ENCODE assay signal across 12 cellular contexts in genomic region chr20:43953919-43954617, GRCh38. TPM values are rescaled to one million over a fixed set of nuclear protein-coding genes. Genes with fewer than 3 reads are reported as not detected.
DNase-seq lines count a peak whose midpoint lies in the region; ATAC-seq, FAIRE-seq and TF ChIP-seq lines count a peak whose summit lies in the region.
"Had no signal": no experiment of that assay in that cellular context is flagged by ENCODE, and none has a peak within 500 bp of the region (broad histone marks: within the 10 kb centered on the region; RNA-seq: fewer than 3 reads in every experiment).

No MANE protein-coding gene starts in this region.

- no peak for ATAC-seq in GM19324 (IDR thresholded peaks at IDR 0.05; ENCODE audit: low FRiP score, unreplicated experiment)
- ATAC-seq: left ventricle myocardium superior had no signal

- H3K36me3 ChIP-seq in BLaER1 = no peaks in the 10 kb centered on the region
- no peaks in the 10 kb centered on the region for H3K36me3 ChIP-seq in fibroblast of lung (ENCODE audit: control insufficient read depth, insufficient read depth, low read length)
- H3K36me3 ChIP-seq: neutrophil had no signal

- TF ChIP-seq CTCF in GM12873 (IDR thresholded peaks at IDR 0.05; ENCODE audit: insufficient read depth, low read depth, low read length, missing control alignments) (peak; percentile 31), fibroblast of lung (conservative IDR thresholded peaks at IDR 0.05 in 1 of 2, IDR thresholded peaks at IDR 0.05 in 1 of 2; ENCODE audit: low read depth in 1 of 2, low read length in 2 of 2) (peak in 1 of 2 donors; percentile 6)

- no peak for TF ChIP-seq POLR2A in H54 (IDR thresholded peaks at IDR 0.05; ENCODE audit: low read depth, low read length)

- peak overlapping the region; percentile 90 for H3K4me2 ChIP-seq in BLaER1
- H3K4me2 ChIP-seq in fibroblast of lung (ENCODE audit: extremely low read depth, insufficient read depth, low read length) = no peak overlapping the region

- no peaks in the 10 kb centered on the region; the same call in 1 of the 2 replicates for H3K9me3 ChIP-seq in BLaER1
- H3K9me3 ChIP-seq in fibroblast of lung (ENCODE audit: control insufficient read depth, insufficient read depth, low read depth, low read length) = no peaks in the 10 kb centered on the region
- H3K9me3 ChIP-seq: neutrophil had no signal

- H4K20me1 ChIP-seq in BLaER1 (peaks cover 14% of the 10 kb centered on the region; the same call in 1 of the 2 replicates), fibroblast of lung (ENCODE audit: control insufficient read depth, extremely low read depth, insufficient read depth, low read length) (no peaks in the 10 kb centered on the region)

- H3K27ac ChIP-seq in BLaER1 (no peak overlapping the region), fibroblast of lung (ENCODE audit: insufficient read depth, low read length) (peak overlapping the region; percentile 90)

- FAIRE-seq in H54 (lab: Jason Lieb, UNC) (no peak), urothelium cell line (lab: Jason Lieb, UNC) (no peak)

- no peak overlapping the region for H3K9ac ChIP-seq in BLaER1
- H3K9ac ChIP-seq in fibroblast of lung (ENCODE audit: insufficient read depth, low read length) = no peak overlapping the region

- H3K27me3 ChIP-seq in BLaER1 (0 out of 2 replicates have a peak, but pooled peaks cover 4% of the 10 kb centered on the region), fibroblast of lung (ENCODE audit: control insufficient read depth, insufficient read depth, low read length) (no peaks in the 10 kb centered on the region)

- peak; percentile 80 for DNase-seq in RPMI7951 (ENCODE audit: low read depth)
- DNase-seq in fibroblast of lung (ENCODE audit: low read depth in 2 of 2) = no peak
- DNase-seq in H54 (ENCODE audit: insufficient read length, low spot score) = no peak
- DNase-seq in urothelium cell line (ENCODE audit: low spot score) = no peak
- DNase-seq in OCI-M1 (lab: John Stamatoyannopoulos, UW) = no peak
- DNase-seq: left ventricle myocardium superior, NCI-H2171, SHP77 had no signal

- H2AFZ ChIP-seq in fibroblast of lung (ENCODE audit: low read length) = no peak overlapping the region

- H3K4me3 ChIP-seq in BLaER1 (no peak overlapping the region), fibroblast of lung (replicated peaks in 1 of 4; ENCODE audit: control extremely low read depth in 1 of 4, insufficient read depth in 1 of 4, low read depth in 3 of 4, low read length in 4 of 4) (no peak overlapping the region)

- peaks cover 88% of the 10 kb centered on the region for H3K4me1 ChIP-seq in BLaER1
- peaks cover 37% of the 10 kb centered on the region for H3K4me1 ChIP-seq in fibroblast of lung (ENCODE audit: control insufficient read depth, extremely low read depth, insufficient read depth, low read length)

- peaks cover 24% of the 10 kb centered on the region for H3K79me2 ChIP-seq in fibroblast of lung (ENCODE audit: control insufficient read depth, insufficient read depth, low read length)

RNA-seq across cellular contexts. Expression of gene TOX2, which starts 39.4 kb away (rescaled TPM):
- 24.7 and 25.4 TPM in 2 replicates for total RNA-seq in RPMI7951 (2014; rRNA removed; shearing (Covaris generic))
- total RNA-seq in fibroblast of lung = 4.4 and 5.9 TPM in 2 replicates
- 9.6 and 14.8 TPM in 2 replicates for polyA plus RNA-seq in fibroblast of lung
- 31.4 and 38.5 TPM in 2 replicates for polyA plus RNA-seq in fibroblast of lung (2012)
- 20.1 and 28.9 TPM in 2 replicates for polyA minus RNA-seq in fibroblast of lung (ENCODE audit: low replicate concordance)
